1 cellular context compared by ENCODE assay signal in genomic region chr20:54058420-54059139, GRCh38.
TF ChIP-seq lines count a peak whose summit lies in the region.

No MANE protein-coding gene starts in this region.

TF ChIP-seq in HepG2, 621 proteins besides CTCF, POLR2A, EP300 and RAD21 (continued from another document):
- TF ChIP-seq MAFK (conservative IDR thresholded peaks at IDR 0.05 in 1 of 2, IDR thresholded peaks at IDR 0.05 in 1 of 2; ENCODE audit: low read length in 2 of 2) (0 out of 4 replicates have a peak, but pooled peaks of 1 of the 2 experiments have one; percentile 14), RARA (CRISPR knock-in tag; IDR thresholded peaks at IDR 0.05) (no peak), ZNF362 (CRISPR knock-in tag; IDR thresholded peaks at IDR 0.05; ENCODE audit: borderline replicate concordance) (peak; percentile 51; the same call in 1 of the 2 replicates), USF2 (IDR thresholded peaks at IDR 0.05; ENCODE audit: low read depth, low read length) (no peak), USF2 (CRISPR knock-in tag; IDR thresholded peaks at IDR 0.05; ENCODE audit: borderline replicate concordance) (no peak), ZNF282 (IDR thresholded peaks at IDR 0.05; ENCODE audit: partially characterized antibody) (no peak), ZNF674 (CRISPR knock-in tag; IDR thresholded peaks at IDR 0.05; ENCODE audit: low read depth) (no peak), ZFYVE20 (CRISPR knock-in tag; IDR thresholded peaks at IDR 0.05; ENCODE audit: borderline replicate concordance, low read depth) (no peak), FOXP1 (IDR thresholded peaks at IDR 0.05) (no peak), FOXP1 (CRISPR knock-in tag; IDR thresholded peaks at IDR 0.05) (no peak), KDM3A (CRISPR knock-in tag; IDR thresholded peaks at IDR 0.05; ENCODE audit: low read depth) (no peak), TEAD3 (CRISPR knock-in tag; optimal IDR thresholded peaks at IDR 0.05; ENCODE audit: borderline replicate concordance) (no peak), ZBTB43 (CRISPR knock-in tag; conservative IDR thresholded peaks at IDR 0.05) (peak; percentile 58; the same call in 1 of the 2 replicates), SALL2 (CRISPR knock-in tag; IDR thresholded peaks at IDR 0.05) (no peak), ZNF781 (CRISPR knock-in tag; IDR thresholded peaks at IDR 0.05; ENCODE audit: borderline replicate concordance, not compliant biosample characterization) (no peak), CBFB (CRISPR knock-in tag; IDR thresholded peaks at IDR 0.05) (no peak), NKX3-1 (CRISPR knock-in tag; IDR thresholded peaks at IDR 0.05) (0 out of 2 replicates have a peak, but pooled peaks have one; percentile 31), ELF1 (CRISPR knock-in tag; IDR thresholded peaks at IDR 0.05) (no peak), ZNF550 (CRISPR knock-in tag; IDR thresholded peaks at IDR 0.05; ENCODE audit: borderline replicate concordance) (no peak), SPEN (CRISPR knock-in tag; IDR thresholded peaks at IDR 0.05; ENCODE audit: low read depth) (no peak)
